19 cellular contexts compared by ENCODE assay signal in the genomic region with DNA sequence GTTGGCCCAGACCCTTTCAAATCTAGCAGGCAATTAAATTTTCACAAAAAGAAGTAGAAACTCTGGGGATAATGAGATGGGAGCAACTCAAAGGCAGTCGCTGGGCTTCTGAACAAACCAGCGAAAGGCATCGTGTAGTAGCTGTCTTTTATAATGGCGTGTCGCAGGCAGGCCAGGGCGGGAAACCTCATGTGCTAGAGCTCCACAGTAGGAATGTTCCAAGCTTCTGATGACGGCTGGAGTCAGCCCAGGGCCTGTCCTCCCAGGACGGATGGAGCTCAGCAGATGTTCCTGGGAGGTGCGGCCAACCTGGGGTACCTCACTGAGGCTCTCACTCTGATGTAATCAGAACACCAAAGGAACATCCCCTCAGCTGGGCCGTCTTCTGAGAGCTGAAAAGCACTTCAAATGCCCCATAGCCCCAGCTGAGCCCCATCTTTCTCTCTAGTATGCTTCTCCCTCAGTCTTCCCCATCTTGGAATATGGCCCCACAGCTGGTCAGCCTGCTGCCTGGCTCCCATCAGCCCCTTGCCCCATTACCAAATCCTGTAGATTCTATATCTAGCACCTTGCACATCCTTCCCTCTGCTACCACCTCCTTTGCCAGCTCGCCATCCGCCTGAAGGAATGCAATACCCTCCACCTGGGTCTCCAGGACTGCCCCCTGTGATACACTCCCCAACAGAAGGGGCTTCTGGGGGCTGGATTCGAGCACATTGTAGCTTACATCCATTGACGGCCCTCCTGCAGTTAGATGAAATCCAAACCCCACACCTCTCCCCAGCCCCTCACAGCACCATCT. TPM values are rescaled to one million over a fixed set of nuclear protein-coding genes. Genes with fewer than 3 reads are reported as not detected.
A peak's percentile ranks its signal among the peaks of the same experiment; 100 is the strongest.
DNase-seq lines count a peak whose midpoint lies in the region; ATAC-seq and TF ChIP-seq lines count a peak whose summit lies in the region.
"Had no signal": no experiment of that assay in that cellular context is flagged by ENCODE, and none has a peak within 500 bp of the region (broad histone marks: within the 10 kb centered on the region; RNA-seq: fewer than 3 reads in every experiment).

No MANE protein-coding gene starts in this region.

- no peaks in the 10 kb centered on the region for H3K23me2 ChIP-seq in H9 (ENCODE audit: insufficient read length, low read depth, low read length, poor library complexity, severe bottlenecking)

- H4K91ac ChIP-seq in H9 (ENCODE audit: insufficient read length, low read depth, low read length) (no peak overlapping the region), IMR-90 (ENCODE audit: insufficient read depth, low read depth, low read length) (no peak overlapping the region)

- H3K4ac ChIP-seq in H9 (ENCODE audit: low read depth, low read length) (no peak overlapping the region), IMR-90 (ENCODE audit: low read depth, low read length) (no peak overlapping the region)

- no peak overlapping the region for H4K5ac ChIP-seq in H9 (ENCODE audit: insufficient read length, low read depth, low read length)
- H4K5ac ChIP-seq in IMR-90 (ENCODE audit: low read depth, low read length), result no peak overlapping the region

- H2BK15ac ChIP-seq in H9 (ENCODE audit: low read depth, low read length), result no peak overlapping the region
- no peak overlapping the region for H2BK15ac ChIP-seq in IMR-90 (ENCODE audit: low read depth, low read length)

- H3K36me3 ChIP-seq in IMR-90 (ENCODE audit: control insufficient read depth, insufficient read depth, low read length) (no peaks in the 10 kb centered on the region), skeletal muscle tissue (ENCODE audit: control insufficient read depth in 3 of 3, insufficient read depth in 3 of 3, low read length in 3 of 3) (no peaks in the 10 kb centered on the region)
- H3K36me3 ChIP-seq: BLaER1 treated with 17β-estradiol and CSF1 and Interleukin-3, amounts not matched to agents 10 nM and 100 nM had no signal

- no peak overlapping the region for H2BK12ac ChIP-seq in H9 (ENCODE audit: insufficient read length, low read depth, low read length)

- intact Hi-C loops in IMR-90 (cut with micrococcal nuclease), result no loop called here

- in situ Hi-C loops in IMR-90 (cut with MboI; ENCODE audit: low sequenced_read_pairs) (no loop called here), G401 (cut with HindIII; ENCODE audit: low sequenced_read_pairs) (no loop called here)

- no peak for TF ChIP-seq RAD21 in IMR-90 (IDR thresholded peaks at IDR 0.05; ENCODE audit: low read length)

- no peak overlapping the region for H3K4me3 Mint-ChIP-seq in H9
- H3K4me3 Mint-ChIP-seq: CD8-positive, alpha-beta T cell; HFFc6 had no signal

- H3K4me2 ChIP-seq in H9 (ENCODE audit: insufficient read depth, insufficient read length, low read length) (no peak overlapping the region), IMR-90 (ENCODE audit: low read depth, low read length) (no peak overlapping the region)
- H3K4me2 ChIP-seq: BLaER1 treated with 17β-estradiol and CSF1 and Interleukin-3, amounts not matched to agents 10 nM and 100 nM; KMS-11 had no signal

- no peak overlapping the region for H3K14ac ChIP-seq in H9 (ENCODE audit: insufficient read depth, low read length)
- H3K14ac ChIP-seq in IMR-90 (replicated peaks; ENCODE audit: low read depth, low read length), result no peak overlapping the region

- peaks cover 0 to 7% of the 10 kb centered on the region in 2 experiments; a peak in 2 of 5 replicates for H3K9me3 Mint-ChIP-seq in H9
- H3K9me3 Mint-ChIP-seq: CD8-positive, alpha-beta T cell; HFFc6 had no signal

- H3K27ac ChIP-seq in H9 (ENCODE audit: insufficient read length, low read depth, low read length) (no peak overlapping the region), IMR-90 (ENCODE audit: insufficient read depth, low read length) (no peak overlapping the region), skeletal muscle tissue (ENCODE audit: low read depth, low read length) (peak overlapping the region; percentile 87)
- H3K27ac ChIP-seq: BLaER1 treated with 17β-estradiol and CSF1 and Interleukin-3, amounts not matched to agents 10 nM and 100 nM; KMS-11 had no signal

- dilution Hi-C loops in IMR-90 (cut with HindIII; ENCODE audit: low sequenced_read_pairs, unreplicated experiment), result no loop called here

- BruUV-seq in IMR-90 (replicated peaks; lab: Mats Ljungman, UMichigan), result no TSS peak

- H2AFZ ChIP-seq in H9 (ENCODE audit: low read length) (no peak overlapping the region), IMR-90 (replicated peaks; ENCODE audit: low read length, poor library complexity) (peak overlapping the region; percentile 63)

- peaks cover 59% of the 10 kb centered on the region for H3K27me3 Mint-ChIP-seq in H9 (ENCODE audit: low read depth)

- CTCF ChIA-PET in IMR-90 (lab: Yijun Ruan, JAX), result no interaction called here

- peaks cover 2 to 7% of the 10 kb centered on the region in 2 experiments; a peak in 3 of 4 replicates for H3K4me1 Mint-ChIP-seq in H9

- no peak overlapping the region for H3K9ac ChIP-seq in H9 (ENCODE audit: extremely low read depth, insufficient read length, low read length)
- no peak overlapping the region for H3K9ac ChIP-seq in IMR-90 (ENCODE audit: low read depth, low read length)
- no peak overlapping the region for H3K9ac ChIP-seq in skeletal muscle tissue (ENCODE audit: low read depth in 1 of 3, low read length in 3 of 3)
- H3K9ac ChIP-seq: BLaER1 treated with 17β-estradiol and CSF1 and Interleukin-3, amounts not matched to agents 10 nM and 100 nM; KMS-11 had no signal

- no peak for TF ChIP-seq CTCF in H9 (conservative IDR thresholded peaks at IDR 0.05)
- no peak for TF ChIP-seq CTCF in IMR-90 (conservative IDR thresholded peaks at IDR 0.05; ENCODE audit: low read depth, low read length)

- H3K4me3 ChIP-seq in IMR-90 (ENCODE audit: insufficient read depth, low read depth, low read length), result no peak overlapping the region
- no peak overlapping the region for H3K4me3 ChIP-seq in skeletal muscle tissue (ENCODE audit: low read length in 3 of 3)
- H3K4me3 ChIP-seq: BLaER1 treated with 17β-estradiol and CSF1 and Interleukin-3, amounts not matched to agents 10 nM and 100 nM; GM12878 had no signal

- no peaks in the 10 kb centered on the region for H3K79me2 ChIP-seq in H9 (ENCODE audit: insufficient read depth, low read length)

- no peaks in the 10 kb centered on the region for H3K79me1 ChIP-seq in H9 (ENCODE audit: insufficient read depth, low read depth, low read length, poor library complexity, severe bottlenecking)
- H3K79me1 ChIP-seq in IMR-90 (ENCODE audit: low read depth in 1 of 2, low read length in 2 of 2), result no peaks in the 10 kb centered on the region

- H3K9me3 ChIP-seq in H9 (ENCODE audit: control insufficient read depth, low read depth, low read length), result no peaks in the 10 kb centered on the region
- no peaks in the 10 kb centered on the region for H3K9me3 ChIP-seq in IMR-90 (ENCODE audit: control insufficient read depth, insufficient read depth, low read length)
- H3K9me3 ChIP-seq in skeletal muscle tissue (ENCODE audit: control insufficient read depth in 3 of 3, low read length in 3 of 3), result no peaks in the 10 kb centered on the region
- H3K9me3 ChIP-seq: BLaER1 treated with 17β-estradiol and CSF1 and Interleukin-3, amounts not matched to agents 10 nM and 100 nM had no signal

- H3K56ac ChIP-seq in H9 (ENCODE audit: insufficient read length, low read depth, low read length) (no peak overlapping the region), IMR-90 (ENCODE audit: extremely low read depth, insufficient read depth, low read length) (no peak overlapping the region)

- peak; percentile 10 for DNase-seq in H9
- DNase-seq in IMR-90, result no peak
- DNase-seq in left lobe of liver (ENCODE audit: low spot score), result peak; percentile 18
- no peak for DNase-seq in G401 (ENCODE audit: low spot score)
- no peak for DNase-seq in NCI-H1048 (lab: John Stamatoyannopoulos, UW)
- DNase-seq: Calu3, HFFc6, NCI-H1417 treated with DMSO at 0.1 percent for 48 hours, NCI-H187 treated with DMSO at 0.1 percent for 48 hours, NCI-H226, NCI-H524, NCI-H82, SIG-M5 had no signal

- ATAC-seq in IMR-90 (ENCODE audit: low read depth), result no peak
- no peak for ATAC-seq in left lobe of liver
- ATAC-seq in HG02973 (IDR thresholded peaks at IDR 0.05; ENCODE audit: unreplicated experiment), result no peak
- ATAC-seq: CD8-positive, alpha-beta T cell; GM12878 had no signal

- TF ChIP-seq POLR2A in IMR-90 (IDR thresholded peaks at IDR 0.05; ENCODE audit: low read depth, low read length), result no peak

- no peak overlapping the region for H3T11ph ChIP-seq in H9 (ENCODE audit: low read length)

- POLR2A ChIA-PET in IMR-90 (lab: Charles Lee; ENCODE audit: unreplicated experiment), result no interaction called here

- no peak overlapping the region for H2BK120ac ChIP-seq in H9 (ENCODE audit: low read depth, low read length, poor library complexity, severe bottlenecking)
- no peak overlapping the region for H2BK120ac ChIP-seq in IMR-90 (ENCODE audit: low read depth, low read length)

- H3K18ac ChIP-seq in H9 (ENCODE audit: insufficient read length, low read depth, low read length) (no peak overlapping the region), IMR-90 (ENCODE audit: low read depth, low read length) (no peak overlapping the region)

- H2AK5ac ChIP-seq in H9 (ENCODE audit: insufficient read length, low read length) (no peak overlapping the region), IMR-90 (ENCODE audit: low read depth, low read length) (no peak overlapping the region)

- H4K20me1 ChIP-seq in H9 (ENCODE audit: control insufficient read depth, insufficient read depth, insufficient read length), result no peaks in the 10 kb centered on the region
- no peaks in the 10 kb centered on the region for H4K20me1 ChIP-seq in IMR-90 (ENCODE audit: insufficient read depth, low read length)

- H3K4me1 ChIP-seq in H9 (ENCODE audit: insufficient read depth, low read length) (no peaks in the 10 kb centered on the region), IMR-90 (ENCODE audit: control insufficient read depth, insufficient read depth, low read length) (no peaks in the 10 kb centered on the region), skeletal muscle tissue (ENCODE audit: control insufficient read depth in 3 of 3, insufficient read depth in 3 of 3, low read length in 3 of 3) (peaks cover 28 to 49% (median 38%) of the 10 kb centered on the region in 3 donors)

- H3K23ac ChIP-seq in H9 (ENCODE audit: insufficient read length, low read depth, low read length), result no peak overlapping the region
- no peak overlapping the region for H3K23ac ChIP-seq in IMR-90 (ENCODE audit: low read depth, low read length)

- no peaks in the 10 kb centered on the region for H3K9me1 ChIP-seq in IMR-90 (ENCODE audit: insufficient read depth, low read length)

- no peak overlapping the region for H2AK9ac ChIP-seq in IMR-90 (replicated peaks; ENCODE audit: low read depth, low read length, poor library complexity)

- no peak overlapping the region for H3K27ac Mint-ChIP-seq in H9
- H3K27ac Mint-ChIP-seq: CD8-positive, alpha-beta T cell; HFFc6 had no signal

- H3K27me3 ChIP-seq in H9 (ENCODE audit: insufficient read depth, low read length) (no peaks in the 10 kb centered on the region), IMR-90 (ENCODE audit: control insufficient read depth, insufficient read depth, low read length) (peaks cover 4% of the 10 kb centered on the region), skeletal muscle tissue (ENCODE audit: control insufficient read depth in 3 of 3, insufficient read depth in 3 of 3, low read length in 3 of 3) (peaks cover 0 to 5% (median 0%) of the 10 kb centered on the region in 3 donors)
- H3K27me3 ChIP-seq: BLaER1 treated with 17β-estradiol and CSF1 and Interleukin-3, amounts not matched to agents 10 nM and 100 nM had no signal

- WGBS in H9 (ENCODE audit: extremely low coverage, insufficient read length, low lambda C conversion rate), result no CpG with 5 or more reads among the region's 14 CpGs
- 47% methylated on average over 10 of the region's 14 CpGs; no CpG with 5 or more reads in 1 of the 2 experiments for WGBS in IMR-90 (ENCODE audit: extremely low coverage in 2 of 2, insufficient read length in 1 of 2), 2 experiments

- H4K8ac ChIP-seq in H9 (replicated peaks; ENCODE audit: insufficient read length, low read depth, low read length) (no peak overlapping the region), IMR-90 (ENCODE audit: low read depth in 2 of 2, low read length in 2 of 2) (no peak overlapping the region)

- H3K36me3 Mint-ChIP-seq in H9 (ENCODE audit: insufficient read depth in 1 of 3, low read depth in 3 of 3), result no peaks in the 10 kb centered on the region; a peak in 2 of 7 replicates
- H3K36me3 Mint-ChIP-seq: CD8-positive, alpha-beta T cell had no signal

- H2BK5ac ChIP-seq in H9 (ENCODE audit: insufficient read length, low read length) (no peak overlapping the region), IMR-90 (ENCODE audit: low read depth, low read length, poor library complexity, severe bottlenecking) (no peak overlapping the region)

- no peak overlapping the region for H2BK20ac ChIP-seq in H9 (ENCODE audit: low read depth, low read length, poor library complexity, severe bottlenecking)
- no peak overlapping the region for H2BK20ac ChIP-seq in IMR-90 (ENCODE audit: low read depth, low read length)

RNA-seq across cellular contexts. Expression of a gene that starts 54.9 kb away (rescaled TPM):
- total RNA-seq in H9 (2021), result 0.22 and 0.33 TPM in 2 replicates
- under 0.01 TPM in 1 of 2 replicates, not detected in the other for total RNA-seq in IMR-90 (2012; rRNA removed)
- 0.02 TPM in 1 of 2 replicates, not detected in the other for polyA plus RNA-seq in IMR-90 (2012; rRNA removed)
- polyA plus RNA-seq in IMR-90 (2012; cell fraction: cytosol; rRNA removed), result 0.01 TPM in 1 of 2 replicates, not detected in the other
- polyA plus RNA-seq in IMR-90 (2012; cell fraction: nucleus; rRNA removed; ENCODE audit: low replicate concordance), result 0.01 TPM in 1 of 2 replicates, not detected in the other
- 37.9 TPM for total RNA-seq in left lobe of liver
- 3.7 TPM for total RNA-seq in skeletal muscle tissue
- not detected in 2 replicates for total RNA-seq in G401 (2014; rRNA removed; shearing (Covaris generic))
- total RNA-seq: Calu3; CD8-positive, alpha-beta T cell; GM12878; HFFc6 had no signal

Comparison
In these comparisons a context has a peak if more than half of its experiments do, and no peak if none do; other contexts are left out.
1. DNase-seq: peak in H9 (single experiment) and left lobe of liver (single experiment); none in IMR-90 (single experiment), G401 (single experiment) and NCI-H1048 (single experiment).